ENCODE assay signal across 1 cellular context in the genomic region with DNA sequence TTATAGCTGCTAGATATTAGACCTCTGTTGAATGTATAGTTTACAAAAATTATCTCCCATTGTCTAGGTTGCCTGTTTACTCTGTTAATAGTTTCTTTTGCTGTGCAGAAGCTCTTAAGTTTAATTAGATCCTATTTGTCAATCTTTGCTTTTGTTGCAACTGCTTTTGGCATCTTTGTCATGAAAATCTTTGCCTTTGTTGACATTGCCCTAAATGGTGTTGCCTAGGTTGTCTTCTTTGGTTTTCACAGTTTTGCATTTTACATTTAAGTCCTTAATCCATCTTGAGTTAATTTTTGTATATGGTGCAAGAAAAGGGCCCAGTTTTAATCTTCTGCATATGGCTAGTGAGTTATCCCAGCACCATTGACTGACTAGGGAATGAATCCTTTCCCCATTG.
TF ChIP-seq lines count a peak whose summit lies in the region.

No MANE protein-coding gene starts in this region.

TF ChIP-seq in HepG2, 621 proteins besides CTCF, POLR2A, EP300 and RAD21 (continued from another document):
- TF ChIP-seq, protein P1, sequence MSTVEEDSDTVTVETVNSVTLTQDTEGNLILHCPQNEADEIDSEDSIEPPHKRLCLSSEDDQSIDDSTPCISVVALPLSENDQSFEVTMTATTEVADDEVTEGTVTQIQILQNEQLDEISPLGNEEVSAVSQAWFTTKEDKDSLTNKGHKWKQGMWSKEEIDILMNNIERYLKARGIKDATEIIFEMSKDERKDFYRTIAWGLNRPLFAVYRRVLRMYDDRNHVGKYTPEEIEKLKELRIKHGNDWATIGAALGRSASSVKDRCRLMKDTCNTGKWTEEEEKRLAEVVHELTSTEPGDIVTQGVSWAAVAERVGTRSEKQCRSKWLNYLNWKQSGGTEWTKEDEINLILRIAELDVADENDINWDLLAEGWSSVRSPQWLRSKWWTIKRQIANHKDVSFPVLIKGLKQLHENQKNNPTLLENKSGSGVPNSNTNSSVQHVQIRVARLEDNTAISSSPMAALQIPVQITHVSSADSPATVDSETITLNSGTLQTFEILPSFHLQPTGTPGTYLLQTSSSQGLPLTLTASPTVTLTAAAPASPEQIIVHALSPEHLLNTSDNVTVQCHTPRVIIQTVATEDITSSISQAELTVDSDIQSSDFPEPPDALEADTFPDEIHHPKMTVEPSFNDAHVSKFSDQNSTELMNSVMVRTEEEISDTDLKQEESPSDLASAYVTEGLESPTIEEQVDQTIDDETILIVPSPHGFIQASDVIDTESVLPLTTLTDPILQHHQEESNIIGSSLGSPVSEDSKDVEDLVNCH (CRISPR knock-in tag; IDR thresholded peaks at IDR 0.05), result no peak
- TF ChIP-seq ZMYM4 (CRISPR knock-in tag; IDR thresholded peaks at IDR 0.05) (no peak), ZNF30 (CRISPR knock-in tag; IDR thresholded peaks at IDR 0.05) (no peak), RBM22 (optimal IDR thresholded peaks at IDR 0.05; ENCODE audit: low read length) (no peak), ATF1 (CRISPR knock-in tag; IDR thresholded peaks at IDR 0.05) (no peak), ATF7 (IDR thresholded peaks at IDR 0.05) (no peak), ATF7 (CRISPR knock-in tag; IDR thresholded peaks at IDR 0.05) (no peak), REXO4 (CRISPR knock-in tag; IDR thresholded peaks at IDR 0.05; ENCODE audit: borderline replicate concordance) (no peak)
- TF ChIP-seq, protein P2, sequence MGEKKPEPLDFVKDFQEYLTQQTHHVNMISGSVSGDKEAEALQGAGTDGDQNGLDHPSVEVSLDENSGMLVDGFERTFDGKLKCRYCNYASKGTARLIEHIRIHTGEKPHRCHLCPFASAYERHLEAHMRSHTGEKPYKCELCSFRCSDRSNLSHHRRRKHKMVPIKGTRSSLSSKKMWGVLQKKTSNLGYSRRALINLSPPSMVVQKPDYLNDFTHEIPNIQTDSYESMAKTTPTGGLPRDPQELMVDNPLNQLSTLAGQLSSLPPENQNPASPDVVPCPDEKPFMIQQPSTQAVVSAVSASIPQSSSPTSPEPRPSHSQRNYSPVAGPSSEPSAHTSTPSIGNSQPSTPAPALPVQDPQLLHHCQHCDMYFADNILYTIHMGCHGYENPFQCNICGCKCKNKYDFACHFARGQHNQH (CRISPR knock-in tag; IDR thresholded peaks at IDR 0.05), result no peak
- TF ChIP-seq, protein P3, sequence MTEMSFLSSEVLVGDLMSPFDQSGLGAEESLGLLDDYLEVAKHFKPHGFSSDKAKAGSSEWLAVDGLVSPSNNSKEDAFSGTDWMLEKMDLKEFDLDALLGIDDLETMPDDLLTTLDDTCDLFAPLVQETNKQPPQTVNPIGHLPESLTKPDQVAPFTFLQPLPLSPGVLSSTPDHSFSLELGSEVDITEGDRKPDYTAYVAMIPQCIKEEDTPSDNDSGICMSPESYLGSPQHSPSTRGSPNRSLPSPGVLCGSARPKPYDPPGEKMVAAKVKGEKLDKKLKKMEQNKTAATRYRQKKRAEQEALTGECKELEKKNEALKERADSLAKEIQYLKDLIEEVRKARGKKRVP (CRISPR knock-in tag; IDR thresholded peaks at IDR 0.05), result no peak
- TF ChIP-seq, protein P4, sequence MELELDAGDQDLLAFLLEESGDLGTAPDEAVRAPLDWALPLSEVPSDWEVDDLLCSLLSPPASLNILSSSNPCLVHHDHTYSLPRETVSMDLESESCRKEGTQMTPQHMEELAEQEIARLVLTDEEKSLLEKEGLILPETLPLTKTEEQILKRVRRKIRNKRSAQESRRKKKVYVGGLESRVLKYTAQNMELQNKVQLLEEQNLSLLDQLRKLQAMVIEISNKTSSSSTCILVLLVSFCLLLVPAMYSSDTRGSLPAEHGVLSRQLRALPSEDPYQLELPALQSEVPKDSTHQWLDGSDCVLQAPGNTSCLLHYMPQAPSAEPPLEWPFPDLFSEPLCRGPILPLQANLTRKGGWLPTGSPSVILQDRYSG (CRISPR knock-in tag; IDR thresholded peaks at IDR 0.05), result no peak
